8 cellular contexts compared by ENCODE assay signal in the genomic region with DNA sequence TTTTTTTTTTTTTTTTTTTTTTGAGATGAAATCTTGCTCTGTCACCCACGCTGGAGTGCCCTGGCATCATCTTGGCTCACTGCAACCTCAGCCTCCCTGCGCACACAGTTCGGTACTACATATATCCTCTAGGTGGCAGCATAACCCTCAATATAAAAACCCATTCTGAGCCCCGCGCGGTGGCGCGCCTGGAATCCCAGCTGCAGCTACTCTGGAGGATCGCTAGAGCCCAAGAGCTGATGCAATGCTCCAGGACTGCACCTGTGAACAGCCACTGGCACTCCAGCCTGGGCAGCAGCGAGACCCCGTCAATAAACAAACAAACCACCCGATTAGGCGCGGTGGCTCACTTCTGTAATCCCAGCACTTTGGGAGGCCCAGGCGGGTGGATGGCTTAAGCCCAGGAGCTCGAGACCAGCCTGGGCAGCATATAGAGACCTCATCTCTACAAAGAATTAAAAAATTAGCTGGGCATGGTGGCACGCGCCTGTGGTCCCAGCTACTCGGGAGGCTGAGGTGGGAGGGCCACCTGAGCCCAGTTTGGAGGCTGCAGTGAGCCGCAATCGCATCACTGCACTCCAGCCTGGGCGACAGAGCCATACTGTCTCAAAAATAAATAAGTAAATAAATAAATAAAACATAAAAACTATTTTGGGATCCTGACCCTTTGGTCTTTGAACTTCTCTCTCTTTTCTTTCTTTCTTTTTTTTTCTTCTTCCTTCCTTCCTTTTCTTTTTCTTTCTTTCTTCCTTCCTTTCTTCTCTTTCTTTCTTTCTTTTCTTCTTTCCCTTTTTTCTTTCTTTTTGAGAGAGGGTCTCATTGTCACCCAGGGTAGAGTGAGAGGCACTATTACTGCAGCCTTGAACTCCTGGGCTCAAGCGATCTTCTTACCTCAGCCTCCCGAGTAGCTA. TPM values are rescaled to one million over a fixed set of nuclear protein-coding genes. Genes with fewer than 3 reads are reported as not detected.
A peak's percentile ranks its signal among the peaks of the same experiment; 100 is the strongest.
DNase-seq lines count a peak whose midpoint lies in the region; ATAC-seq lines count a peak whose summit lies in the region.

No MANE protein-coding gene starts in this region.

- in situ Hi-C loops in KBM-7 (cut with MboI; ENCODE audit: low pct_unique_long_range_greater_than_20kb, low sequenced_read_pairs): loop anchor here (10.0 kb wide), 1 partner anchor 112 kb away; no protein-coding TSS in a partner anchor

- DNase-seq in COLO829 (ENCODE audit: low spot score): peak; percentile 52
- DNase-seq in KBM-7: peak; percentile 92
- DNase-seq in OCI-M1 (lab: John Stamatoyannopoulos, UW): peak; percentile 87
- DNase-seq in activated T-cell treated with anti-CD3 and anti-CD28 coated beads for 1 hour (ENCODE audit: low read depth): peak; percentile 63
- peak; percentile 46 for DNase-seq in epidermal melanocyte (ENCODE audit: insufficient read length, low spot score)
- peak; percentile 91 for DNase-seq in mucosa of gallbladder (ENCODE audit: low spot score)
- DNase-seq in stimulated activated CD8-positive, alpha-beta memory T cell treated with anti-CD3 and anti-CD28 coated beads, Interleukin-7, amount 100 ng/mL, for 24 hours (ENCODE audit: low read depth): peak; percentile 41

- ATAC-seq in GM21528 (IDR thresholded peaks at IDR 0.05; ENCODE audit: low FRiP score, unreplicated experiment): peak; percentile 82

RNA-seq across cellular contexts. Expression of gene AKAP10, which starts 15.4 kb away (rescaled TPM):
- total RNA-seq in mucosa of gallbladder: 44.8 TPM

RNA-seq across cellular contexts. Expression of gene SPECC1, which starts 16.1 kb away (rescaled TPM):
- total RNA-seq in mucosa of gallbladder: 83.8 TPM

Comparison
In these comparisons a context has a peak if more than half of its experiments do, and no peak if none do; other contexts are left out.
1. Peak in every context shown above with its lines: DNase-seq and ATAC-seq.
2. DNase-seq: peak in every context shown above with its lines; median percentile 92 in KBM-7; 91 in mucosa of gallbladder; 87 in OCI-M1; 63 in activated T-cell treated with anti-CD3 and anti-CD28 coated beads for 1 hour; 52 in COLO829; 46 in epidermal melanocyte; 41 in stimulated activated CD8-positive, alpha-beta memory T cell treated with anti-CD3 and anti-CD28 coated beads, Interleukin-7, amount 100 ng/mL, for 24 hours.